ENCODE assay signal across 8 cellular contexts in the genomic region with DNA sequence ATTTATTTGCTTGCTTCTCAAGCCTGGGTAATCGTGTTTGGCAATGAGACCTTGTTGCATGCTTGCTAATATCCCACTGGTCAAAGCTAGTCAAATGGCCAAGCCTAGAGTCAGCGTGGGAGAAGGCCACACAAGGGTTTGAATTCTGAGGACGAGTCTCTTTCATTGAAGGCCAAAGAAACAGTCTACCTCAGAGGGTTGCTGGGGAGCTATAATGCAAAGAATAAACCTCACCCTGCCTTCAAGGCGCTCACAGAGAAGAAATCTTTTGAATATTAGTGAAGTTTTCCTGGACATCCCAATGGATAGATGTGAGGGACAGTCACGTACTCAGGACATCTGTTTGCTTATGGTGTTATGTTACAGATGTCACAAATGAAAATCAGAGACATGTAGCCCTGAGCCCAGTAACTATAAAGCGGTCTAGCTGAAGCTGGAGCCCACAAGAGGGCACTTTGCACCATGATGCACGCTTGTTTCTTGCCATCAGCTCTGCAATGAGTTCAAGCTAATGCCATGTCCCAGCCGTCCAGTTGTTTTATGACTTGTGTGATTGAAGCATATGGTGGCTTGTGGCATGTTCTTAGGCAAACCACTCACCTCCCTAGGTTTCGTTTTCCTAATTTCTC. TPM values are rescaled to one million over a fixed set of nuclear protein-coding genes. Genes with fewer than 3 reads are reported as not detected.
DNase-seq lines count a peak whose midpoint lies in the region; ATAC-seq and TF ChIP-seq lines count a peak whose summit lies in the region.

No MANE protein-coding gene starts in this region.

- H3K4me3 ChIP-seq in BE2C (ENCODE audit: low read depth, low read length) (peak overlapping the region; percentile 40; the same call in 1 of the 2 replicates), gastroesophageal sphincter (peak overlapping the region; percentile 56 to 99)

- ATAC-seq in GM18517 (IDR thresholded peaks at IDR 0.05; ENCODE audit: unreplicated experiment) (peak; percentile 84), HG03060 (IDR thresholded peaks at IDR 0.05; ENCODE audit: low read depth, unreplicated experiment) (peak; percentile 95), gastroesophageal sphincter (peak; percentile 81)

- H3K4me3 Mint-ChIP-seq in progenitor cell of endocrine pancreas (ENCODE audit: low read depth) = no peak overlapping the region

- TF ChIP-seq CTCF in BE2C (IDR thresholded peaks at IDR 0.05; ENCODE audit: low read depth, low read length) (peak; percentile 75), gastroesophageal sphincter (IDR thresholded peaks at IDR 0.05) (peak; percentile 10 to 75 (median 43)), progenitor cell of endocrine pancreas (IDR thresholded peaks at IDR 0.05; ENCODE audit: unreplicated experiment) (peak; percentile 49)

- H3K27me3 Mint-ChIP-seq in progenitor cell of endocrine pancreas = peaks cover 9% of the 10 kb centered on the region

- H3K27me3 ChIP-seq in BE2C (no peaks in the 10 kb centered on the region), gastroesophageal sphincter (no peaks in the 10 kb centered on the region)

- no peaks in the 10 kb centered on the region for H3K9me3 Mint-ChIP-seq in progenitor cell of endocrine pancreas (ENCODE audit: low read depth)

- TF ChIP-seq POLR2A in gastroesophageal sphincter (IDR thresholded peaks at IDR 0.05) = no peak

- 48 to 51% methylated on average over 6 to 9 of the region's 9 CpGs for WGBS in gastroesophageal sphincter (ENCODE audit: low coverage in 1 of 2), 2 donors

- H3K9me3 ChIP-seq in BE2C = no peaks in the 10 kb centered on the region
- H3K9me3 ChIP-seq in gastroesophageal sphincter = no peaks in the 10 kb centered on the region

- H3K27ac Mint-ChIP-seq in progenitor cell of endocrine pancreas = no peak overlapping the region

- H3K27ac ChIP-seq in gastroesophageal sphincter = peak overlapping the region; percentile 63 to 89 (median 78)

- no peak for TF ChIP-seq EP300 in gastroesophageal sphincter (IDR thresholded peaks at IDR 0.05)

- no peaks in the 10 kb centered on the region for H3K36me3 Mint-ChIP-seq in progenitor cell of endocrine pancreas (ENCODE audit: insufficient read depth)

- H3K4me1 ChIP-seq in BE2C (no peaks in the 10 kb centered on the region), gastroesophageal sphincter (peaks cover 0 to 32% (median 4%) of the 10 kb centered on the region in 3 donors)

- H3K4me1 Mint-ChIP-seq in progenitor cell of endocrine pancreas (ENCODE audit: low read depth) = peaks cover 2% of the 10 kb centered on the region

- H3K36me3 ChIP-seq in BE2C = no peaks in the 10 kb centered on the region
- H3K36me3 ChIP-seq in gastroesophageal sphincter = no peaks in the 10 kb centered on the region

- DNase-seq in BE2C (peak; percentile 49), NCI-H510A treated with DMSO at 0.1 percent for 48 hours (lab: John Stamatoyannopoulos, UW) (peak; percentile 78), progenitor cell of endocrine pancreas (ENCODE audit: low spot score, unreplicated experiment) (no peak), NCI-H1436 treated with DMSO at 0.1 percent for 48 hours (lab: John Stamatoyannopoulos, UW) (no peak)
- DNase-seq in activated effector memory CD4-positive, alpha-beta T cell treated with Interleukin-2 at 50 U/mL for 16 hours = peak; percentile 18

RNA-seq across cellular contexts. Expression of a gene that starts 1.1 kb away (rescaled TPM):
- polyA plus RNA-seq in BE2C (2012; ENCODE audit: insufficient read depth, insufficient read length, low read depth) = not detected
- total RNA-seq in gastroesophageal sphincter (1 to 10 TPM; 4.3 to 8.4 (median 6.8) TPM), progenitor cell of endocrine pancreas (0.11 TPM in 1 of 2 replicates, not detected in the other)

RNA-seq across cellular contexts. Expression of a gene that starts 36.6 kb away (rescaled TPM):
- 0.85 TPM for polyA plus RNA-seq in BE2C (2012; ENCODE audit: insufficient read depth, insufficient read length, low read depth)
- total RNA-seq in gastroesophageal sphincter (10 to 100 TPM; 24.9 to 39.8 (median 32.7) TPM), progenitor cell of endocrine pancreas (12.0 and 13.5 TPM in 2 replicates)

Comparison
In these comparisons a context has a peak if more than half of its experiments do, and no peak if none do; other contexts are left out.
1. DNase-seq: peak in BE2C (single experiment), NCI-H510A treated with DMSO at 0.1 percent for 48 hours (single experiment) and activated effector memory CD4-positive, alpha-beta T cell treated with Interleukin-2 at 50 U/mL for 16 hours (single experiment); none in progenitor cell of endocrine pancreas (single experiment) and NCI-H1436 treated with DMSO at 0.1 percent for 48 hours (single experiment).
2. Peak in every context shown above with its lines, with median percentiles within 50 percentile points of each other: CTCF ChIP-seq and ATAC-seq.